In genomic region chr10:8056891-8057331, GRCh38 we compare ENCODE assay signal across 8 cellular contexts. TPM values are rescaled to one million over a fixed set of nuclear protein-coding genes. Genes with fewer than 3 reads are reported as not detected.
A peak's percentile ranks its signal among the peaks of the same experiment; 100 is the strongest.
DNase-seq lines count a peak whose midpoint lies in the region; ATAC-seq and TF ChIP-seq lines count a peak whose summit lies in the region.

No MANE protein-coding gene starts in this region.

- peaks cover 13% of the 10 kb centered on the region for H3K27me3 Mint-ChIP-seq in CD8-positive, alpha-beta T cell (ENCODE audit: low read depth)
- H3K27me3 Mint-ChIP-seq in endothelial cell (ENCODE audit: unreplicated experiment): peaks cover 36% of the 10 kb centered on the region

- BruUV-seq in OCI-LY7 (replicated peaks; lab: Mats Ljungman, UMichigan): no TSS peak

- H3K79me2 ChIP-seq in OCI-LY7 (ENCODE audit: insufficient read depth, low read depth, low read length): no peaks in the 10 kb centered on the region

- no peak for TF ChIP-seq EP300 in sigmoid colon (IDR thresholded peaks at IDR 0.05)

- peak overlapping the region; percentile 93 for H3K27ac Mint-ChIP-seq in CD8-positive, alpha-beta T cell
- H3K27ac Mint-ChIP-seq in endothelial cell (ENCODE audit: unreplicated experiment): peak overlapping the region; percentile 86

- CTCF ChIA-PET in CD8-positive, alpha-beta T cell (lab: Charles Lee): interaction anchor here (0.6 to 1.6 kb wide), 5 partner anchors 15 to 621 kb away, joined by 3 to 4 read pairs (median 3); no protein-coding TSS in a partner anchor
- CTCF ChIA-PET in OCI-LY7 (lab: Charles Lee; ENCODE audit: unreplicated experiment): no interaction called here

- no peak for TF ChIP-seq CTCF in CD8-positive, alpha-beta T cell (IDR thresholded peaks at IDR 0.05)
- TF ChIP-seq CTCF in OCI-LY7 (conservative IDR thresholded peaks at IDR 0.05; ENCODE audit: low read length): peak; percentile 47; the same call in 1 of the 2 replicates
- no peak for TF ChIP-seq CTCF in endothelial cell (IDR thresholded peaks at IDR 0.05; ENCODE audit: unreplicated experiment)
- no peak for TF ChIP-seq CTCF in sigmoid colon (IDR thresholded peaks at IDR 0.05)

- no peaks in the 10 kb centered on the region for H3K9me3 ChIP-seq in CD8-positive, alpha-beta T cell (ENCODE audit: low read length)
- no peaks in the 10 kb centered on the region for H3K9me3 ChIP-seq in OCI-LY7 (ENCODE audit: low read length)
- H3K9me3 ChIP-seq in sigmoid colon: no peaks in the 10 kb centered on the region

- peaks cover 68% of the 10 kb centered on the region for H3K4me1 ChIP-seq in CD8-positive, alpha-beta T cell (ENCODE audit: insufficient read depth, low read length)
- H3K4me1 ChIP-seq in OCI-LY7 (ENCODE audit: insufficient read depth, low read length, poor library complexity, severe bottlenecking) (peaks cover 21% of the 10 kb centered on the region), sigmoid colon (peaks cover 0 to 38% (median 36%) of the 10 kb centered on the region in 4 donors)

- peaks cover 41% of the 10 kb centered on the region for H3K36me3 Mint-ChIP-seq in CD8-positive, alpha-beta T cell
- H3K36me3 Mint-ChIP-seq in endothelial cell (ENCODE audit: low read depth, unreplicated experiment): peaks cover 48% of the 10 kb centered on the region

- no peaks in the 10 kb centered on the region for H4K20me1 ChIP-seq in OCI-LY7 (ENCODE audit: insufficient read depth, low read length)

- WGBS in sigmoid colon, 2 donors: 35 to 45% methylated on average over 13 of the region's 13 CpGs

- peak in 5 of 7 experiments; percentile 40 to 74 (median 60) for DNase-seq in CD8-positive, alpha-beta T cell
- DNase-seq in OCI-LY7 (ENCODE audit: low spot score) (peak; percentile 30), endothelial cell (ENCODE audit: low spot score) (no peak), sigmoid colon (no peak), NCI-H187 treated with DMSO at 0.1 percent for 48 hours (lab: John Stamatoyannopoulos, UW) (no peak), SIG-M5 treated with dmso at 0.1 percent for 504 hours (lab: John Stamatoyannopoulos, UW; ENCODE audit: unreplicated experiment) (no peak)
- DNase-seq in stimulated activated naive CD4-positive, alpha-beta T cell treated with Interleukin-2 at 50 U/mL for 16 hours (lab: John Stamatoyannopoulos, UW): peak; percentile 53

- ATAC-seq in CD8-positive, alpha-beta T cell: peak; percentile 9
- ATAC-seq in GM21390 (IDR thresholded peaks at IDR 0.05; ENCODE audit: unreplicated experiment): peak; percentile 28

- peak overlapping the region; percentile 59 for H2AFZ ChIP-seq in OCI-LY7 (ENCODE audit: low read length)

- peak overlapping the region; percentile 74 for H3K27ac ChIP-seq in CD8-positive, alpha-beta T cell (ENCODE audit: low read depth, low read length)
- H3K27ac ChIP-seq in OCI-LY7 (ENCODE audit: low read depth, low read length, poor library complexity, severe bottlenecking) (no peak overlapping the region), sigmoid colon (no peak overlapping the region)

- H3K4me3 ChIP-seq in CD8-positive, alpha-beta T cell (ENCODE audit: low read depth, low read length): peak overlapping the region; percentile 87
- H3K4me3 ChIP-seq in OCI-LY7 (ENCODE audit: low read depth, low read length, poor library complexity, severe bottlenecking) (no peak overlapping the region), sigmoid colon (no peak overlapping the region)

- peaks cover 71% of the 10 kb centered on the region for H3K4me1 Mint-ChIP-seq in CD8-positive, alpha-beta T cell (ENCODE audit: low read depth)
- H3K4me1 Mint-ChIP-seq in endothelial cell (ENCODE audit: unreplicated experiment): peaks cover 55% of the 10 kb centered on the region

- no peaks in the 10 kb centered on the region for H3K36me3 ChIP-seq in CD8-positive, alpha-beta T cell (ENCODE audit: insufficient read depth, low read length)
- H3K36me3 ChIP-seq in OCI-LY7 (ENCODE audit: insufficient read depth, low read length) (no peaks in the 10 kb centered on the region), sigmoid colon (no peaks in the 10 kb centered on the region)

- peak overlapping the region; percentile 32 for H3K4me2 ChIP-seq in OCI-LY7 (ENCODE audit: low read length)

- POLR2A ChIA-PET in CD8-positive, alpha-beta T cell (lab: Charles Lee): no interaction called here
- POLR2A ChIA-PET in OCI-LY7 (lab: Charles Lee): no interaction called here

- no peaks in the 10 kb centered on the region for H3K9me3 Mint-ChIP-seq in CD8-positive, alpha-beta T cell
- H3K9me3 Mint-ChIP-seq in endothelial cell (ENCODE audit: unreplicated experiment): no peaks in the 10 kb centered on the region

- no peaks in the 10 kb centered on the region for H3K9me2 ChIP-seq in OCI-LY7 (ENCODE audit: insufficient read depth, low read length)

- H3K27me3 ChIP-seq in CD8-positive, alpha-beta T cell (ENCODE audit: insufficient read depth, low read length): peaks cover 11% of the 10 kb centered on the region
- H3K27me3 ChIP-seq in sigmoid colon: peaks cover 44 to 99% (median 64%) of the 10 kb centered on the region in 3 donors

- intact Hi-C loops in CD8-positive, alpha-beta T cell (cut with DNase I, micrococcal nuclease): loop anchor here (5.0 to 10.0 kb wide), 5 partner anchors 80 to 1038 kb away; no protein-coding TSS in a partner anchor
- intact Hi-C loops in OCI-LY7 (cut with micrococcal nuclease; ENCODE audit: unreplicated experiment): loop anchor here (10.0 kb wide), 1 partner anchor 1148 kb away; no protein-coding TSS in a partner anchor
- intact Hi-C loops in sigmoid colon (cut with DNase I): no loop called here

- peak overlapping the region; percentile 93 for H3K4me3 Mint-ChIP-seq in CD8-positive, alpha-beta T cell
- H3K4me3 Mint-ChIP-seq in endothelial cell (ENCODE audit: unreplicated experiment): peak overlapping the region; percentile 98

- no peak for TF ChIP-seq POLR2A in sigmoid colon (IDR thresholded peaks at IDR 0.05)

RNA-seq across cellular contexts. Expression of gene GATA3, which starts 2.4 kb away (rescaled TPM):
- 10 to 100 TPM; 76.3 to 82.0 TPM for total RNA-seq in CD8-positive, alpha-beta T cell
- not detected in 2 replicates for total RNA-seq in OCI-LY7 (2014; rRNA removed; shearing (Covaris generic))
- total RNA-seq in OCI-LY7 (2022): not detected in 2 replicates
- 70.9 TPM for total RNA-seq in endothelial cell (ENCODE audit: unreplicated experiment)
- not detected for total RNA-seq in sigmoid colon
- 1 to 10 TPM in 2 of 3 donors, not detected in 1; 1.2 to 2.1 TPM for polyA plus RNA-seq in sigmoid colon

Comparison
In these comparisons a context has a peak if more than half of its experiments do, and no peak if none do; other contexts are left out.
1. DNase-seq: peak in CD8-positive, alpha-beta T cell (5 of 7), OCI-LY7 (single experiment) and stimulated activated naive CD4-positive, alpha-beta T cell treated with Interleukin-2 at 50 U/mL for 16 hours (single experiment); none in endothelial cell (single experiment), sigmoid colon (single experiment), NCI-H187 treated with DMSO at 0.1 percent for 48 hours (single experiment) and SIG-M5 treated with dmso at 0.1 percent for 504 hours (single experiment).
2. RNA of gene GATA3, which starts 2.4 kb away (total RNA-seq): 76.3 to 82.0 TPM in CD8-positive, alpha-beta T cell and 70.9 TPM in endothelial cell (single experiment); not detected in OCI-LY7 and not detected in sigmoid colon; every median in the first group is over 10 times any median in the second.